In the genomic region with DNA sequence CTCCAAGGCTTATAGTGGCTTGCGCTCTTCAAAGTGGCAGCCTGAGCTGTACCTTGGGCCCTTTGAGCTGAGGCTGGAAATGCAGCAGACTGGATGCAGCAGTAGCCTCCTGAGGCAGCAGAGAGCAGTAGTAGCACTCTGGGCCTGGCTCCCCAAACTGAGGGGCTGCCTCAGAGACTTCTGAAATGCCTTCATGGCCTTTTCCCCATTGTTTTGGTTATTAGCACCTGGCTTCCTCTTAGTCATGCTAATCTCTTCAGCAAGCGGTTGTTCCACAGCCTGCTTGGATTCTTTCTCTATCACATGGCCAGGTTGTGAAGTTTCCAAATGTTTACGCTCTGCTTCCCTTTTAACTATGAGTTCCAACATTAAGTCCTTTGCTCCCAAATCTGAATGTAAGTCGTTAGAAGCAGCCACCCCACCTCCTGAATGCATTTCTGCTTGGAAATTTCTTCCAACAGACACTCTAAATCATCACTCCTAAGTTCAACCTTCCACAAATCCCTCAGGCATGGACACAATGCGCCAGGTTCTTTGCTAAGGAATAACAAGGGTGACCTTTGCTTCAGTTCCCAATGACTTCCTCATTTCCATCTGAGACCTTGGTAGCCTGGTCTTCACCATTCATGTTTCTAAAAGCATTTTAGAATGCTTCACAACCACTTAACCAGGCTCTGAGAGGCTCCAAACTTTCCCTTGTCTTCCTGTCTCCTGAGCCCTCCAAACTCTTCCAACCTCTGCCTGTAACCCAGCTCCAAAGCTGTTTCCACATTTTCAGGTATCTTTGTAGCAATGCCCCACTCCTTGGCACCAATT, we compare ENCODE assay signal across 1 cellular context.
TF ChIP-seq lines count a peak whose summit lies in the region.

No MANE protein-coding gene starts in this region.

TF ChIP-seq in GM23338, 12 proteins besides CTCF, POLR2A, EP300 and RAD21:
- TF ChIP-seq ZNF114 (CRISPR knock-in tag; IDR thresholded peaks at IDR 0.05) (peak; percentile 8; the same call in 1 of the 2 replicates), CREB1 (CRISPR knock-in tag; IDR thresholded peaks at IDR 0.05; ENCODE audit: low read depth) (peak; percentile 49; the same call in 1 of the 2 replicates), JUNB (IDR thresholded peaks at IDR 0.05; ENCODE audit: unreplicated experiment) (no peak), ETS1 (IDR thresholded peaks at IDR 0.05) (no peak), POLR2AphosphoS5 (IDR thresholded peaks at IDR 0.05; ENCODE audit: low read depth) (no peak), EZH2 (IDR thresholded peaks at IDR 0.05; ENCODE audit: low read depth, unreplicated experiment) (no peak), STAT1 (IDR thresholded peaks at IDR 0.05; ENCODE audit: unreplicated experiment) (no peak), ZNF462 (CRISPR knock-in tag; IDR thresholded peaks at IDR 0.05) (peak; percentile 85), NANOG (IDR thresholded peaks at IDR 0.05; ENCODE audit: borderline replicate concordance) (peak; percentile 51; the same call in 1 of the 2 replicates), EZH2phosphoT487 (IDR thresholded peaks at IDR 0.05; ENCODE audit: unreplicated experiment) (no peak), ZNF331 (CRISPR knock-in tag; IDR thresholded peaks at IDR 0.05; ENCODE audit: low read depth) (no peak)
- TF ChIP-seq, protein P1, sequence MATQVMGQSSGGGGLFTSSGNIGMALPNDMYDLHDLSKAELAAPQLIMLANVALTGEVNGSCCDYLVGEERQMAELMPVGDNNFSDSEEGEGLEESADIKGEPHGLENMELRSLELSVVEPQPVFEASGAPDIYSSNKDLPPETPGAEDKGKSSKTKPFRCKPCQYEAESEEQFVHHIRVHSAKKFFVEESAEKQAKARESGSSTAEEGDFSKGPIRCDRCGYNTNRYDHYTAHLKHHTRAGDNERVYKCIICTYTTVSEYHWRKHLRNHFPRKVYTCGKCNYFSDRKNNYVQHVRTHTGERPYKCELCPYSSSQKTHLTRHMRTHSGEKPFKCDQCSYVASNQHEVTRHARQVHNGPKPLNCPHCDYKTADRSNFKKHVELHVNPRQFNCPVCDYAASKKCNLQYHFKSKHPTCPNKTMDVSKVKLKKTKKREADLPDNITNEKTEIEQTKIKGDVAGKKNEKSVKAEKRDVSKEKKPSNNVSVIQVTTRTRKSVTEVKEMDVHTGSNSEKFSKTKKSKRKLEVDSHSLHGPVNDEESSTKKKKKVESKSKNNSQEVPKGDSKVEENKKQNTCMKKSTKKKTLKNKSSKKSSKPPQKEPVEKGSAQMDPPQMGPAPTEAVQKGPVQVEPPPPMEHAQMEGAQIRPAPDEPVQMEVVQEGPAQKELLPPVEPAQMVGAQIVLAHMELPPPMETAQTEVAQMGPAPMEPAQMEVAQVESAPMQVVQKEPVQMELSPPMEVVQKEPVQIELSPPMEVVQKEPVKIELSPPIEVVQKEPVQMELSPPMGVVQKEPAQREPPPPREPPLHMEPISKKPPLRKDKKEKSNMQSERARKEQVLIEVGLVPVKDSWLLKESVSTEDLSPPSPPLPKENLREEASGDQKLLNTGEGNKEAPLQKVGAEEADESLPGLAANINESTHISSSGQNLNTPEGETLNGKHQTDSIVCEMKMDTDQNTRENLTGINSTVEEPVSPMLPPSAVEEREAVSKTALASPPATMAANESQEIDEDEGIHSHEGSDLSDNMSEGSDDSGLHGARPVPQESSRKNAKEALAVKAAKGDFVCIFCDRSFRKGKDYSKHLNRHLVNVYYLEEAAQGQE (IDR thresholded peaks at IDR 0.05; ENCODE audit: unreplicated experiment): no peak
